ENCODE assay signal across 8 cellular contexts in the genomic region with DNA sequence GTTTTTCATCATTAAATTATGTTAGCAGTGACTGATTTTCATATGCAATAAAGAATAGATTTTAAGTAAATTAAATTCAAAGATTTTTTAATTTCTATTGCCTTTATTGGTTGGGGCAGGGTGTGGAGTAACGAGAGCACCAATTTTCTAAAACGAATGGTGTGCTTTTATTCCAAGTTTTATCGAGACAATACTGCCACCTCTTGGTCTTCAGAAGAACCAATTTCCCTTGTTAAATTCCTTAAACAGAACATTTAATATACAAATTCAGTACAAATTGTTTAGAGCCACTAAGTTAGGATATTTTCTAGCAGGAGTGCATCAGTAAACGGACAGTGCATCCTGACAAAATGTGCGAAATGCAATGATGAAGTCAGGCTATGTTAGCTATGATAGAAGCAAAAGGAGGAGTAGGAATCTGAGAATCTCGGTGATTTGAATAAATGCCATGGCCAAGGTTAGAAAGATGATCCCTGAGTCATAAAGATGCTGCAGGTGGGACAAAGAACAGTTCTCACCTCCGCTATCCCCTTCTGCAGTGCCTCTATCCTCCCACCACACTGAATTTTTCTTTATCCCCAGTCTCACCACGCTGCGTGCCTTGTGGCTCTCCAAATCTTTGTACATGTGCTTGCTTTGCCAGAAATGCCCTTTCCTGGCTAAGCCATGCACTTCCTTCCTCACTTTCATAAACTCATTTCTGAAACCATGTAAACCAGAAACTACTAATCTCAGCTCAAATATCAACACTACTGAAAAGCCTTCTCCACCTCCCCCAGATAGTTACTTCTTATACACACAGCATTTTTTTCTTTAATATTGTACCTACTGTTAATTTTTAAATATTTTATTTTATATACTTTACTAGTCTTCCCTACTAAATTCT. TPM values are rescaled to one million over a fixed set of nuclear protein-coding genes. Genes with fewer than 3 reads are reported as not detected.
DNase-seq lines count a peak whose midpoint lies in the region; ATAC-seq and TF ChIP-seq lines count a peak whose summit lies in the region.

No MANE protein-coding gene starts in this region.

- WGBS in right lobe of liver (ENCODE audit: insufficient coverage, low coverage, low lambda C conversion rate, missing lambda C conversion rate) = 39% methylated on average over 8 of the region's 9 CpGs

- ATAC-seq in right lobe of liver = peak; percentile 55 to 72 (median 64)
- no peak for ATAC-seq in activated T-cell treated with anti-CD3 and anti-CD28 coated beads, Interleukin-2, amount 50 U/mL, for 72 hours (replicated peaks in 1 of 2)
- no peak for ATAC-seq in HG02973 (IDR thresholded peaks at IDR 0.05; ENCODE audit: unreplicated experiment)

- H3K36me3 Mint-ChIP-seq in MCF 10A (ENCODE audit: insufficient read depth, unreplicated experiment) = peaks cover 92% of the 10 kb centered on the region
- H3K36me3 Mint-ChIP-seq in activated T-cell treated with anti-CD3 and anti-CD28 coated beads, Interleukin-2, amount 50 U/mL, for 72 hours (ENCODE audit: insufficient read depth in 2 of 2) = no peaks in the 10 kb centered on the region

- H3K4me1 ChIP-seq in right lobe of liver = peaks cover 0 to 6% (median 0%) of the 10 kb centered on the region in 4 donors

- no peaks in the 10 kb centered on the region for H3K27me3 Mint-ChIP-seq in MCF 10A (ENCODE audit: insufficient read depth, unreplicated experiment)
- no peaks in the 10 kb centered on the region for H3K27me3 Mint-ChIP-seq in activated T-cell treated with anti-CD3 and anti-CD28 coated beads, Interleukin-2, amount 50 U/mL, for 72 hours (ENCODE audit: low read depth)

- peak overlapping the region; percentile 43 for H3K27ac Mint-ChIP-seq in MCF 10A (ENCODE audit: low read depth, unreplicated experiment)
- no peak overlapping the region for H3K27ac Mint-ChIP-seq in activated T-cell treated with anti-CD3 and anti-CD28 coated beads, Interleukin-2, amount 50 U/mL, for 72 hours

- no peaks in the 10 kb centered on the region for H3K27me3 ChIP-seq in right lobe of liver

- H3K9me3 Mint-ChIP-seq in MCF 10A (ENCODE audit: unreplicated experiment) = no peaks in the 10 kb centered on the region
- H3K9me3 Mint-ChIP-seq in activated T-cell treated with anti-CD3 and anti-CD28 coated beads, Interleukin-2, amount 50 U/mL, for 72 hours = no peaks in the 10 kb centered on the region

- BruUV-seq in MCF 10A (replicated peaks; lab: Mats Ljungman, UMichigan) = no TSS peak

- H3K9me3 ChIP-seq in right lobe of liver = no peaks in the 10 kb centered on the region

- no peaks in the 10 kb centered on the region for H3K4me1 Mint-ChIP-seq in MCF 10A (ENCODE audit: insufficient read depth, unreplicated experiment)
- no peaks in the 10 kb centered on the region for H3K4me1 Mint-ChIP-seq in activated T-cell treated with anti-CD3 and anti-CD28 coated beads, Interleukin-2, amount 50 U/mL, for 72 hours (ENCODE audit: low read depth)

- intact Hi-C loops in MCF 10A (cut with micrococcal nuclease) = loop anchor here (1.0 to 5.0 kb wide), 3 partner anchors 218 to 321 kb away; a partner anchor contains a TSS
- intact Hi-C loops in right lobe of liver (cut with DNase I) = no loop called here

- no peak overlapping the region for H3K4me3 Mint-ChIP-seq in MCF 10A (ENCODE audit: unreplicated experiment)
- H3K4me3 Mint-ChIP-seq in activated T-cell treated with anti-CD3 and anti-CD28 coated beads, Interleukin-2, amount 50 U/mL, for 72 hours = no peak overlapping the region

- no peak overlapping the region for H3K4me3 ChIP-seq in right lobe of liver

- TF ChIP-seq CTCF in MCF 10A (IDR thresholded peaks at IDR 0.05; ENCODE audit: unreplicated experiment) (peak; percentile 58), right lobe of liver (IDR thresholded peaks at IDR 0.05) (peak; percentile 45 to 57 (median 54))

- TF ChIP-seq POLR2A in right lobe of liver (IDR thresholded peaks at IDR 0.05) = no peak

- POLR2A ChIA-PET in MCF 10A (lab: Yijun Ruan, JAX) = interaction anchor here (0.8 to 1.4 kb wide), 5 partner anchors 12 to 264 kb away, joined by 3 to 5 read pairs (median 5); a partner anchor contains a TSS

- CTCF ChIA-PET in MCF 10A (lab: Yijun Ruan, JAX) = interaction anchor here (0.6 to 5.4 kb wide), 20 partner anchors 9 to 447 kb away, joined by 3 to 62 read pairs (median 4); a partner anchor contains a TSS

- DNase-seq in SHP77 treated with DMSO at 0.1 percent for 48 hours (lab: John Stamatoyannopoulos, UW) (peak; percentile 30), SHP77 (lab: John Stamatoyannopoulos, UW) (no peak), NCI-H2029 (lab: John Stamatoyannopoulos, UW) (peak; percentile 20), MCF 10A (ENCODE audit: unreplicated experiment) (peak; percentile 46), right lobe of liver (no peak)
- DNase-seq in stimulated activated CD8-positive, alpha-beta memory T cell treated with anti-CD3 and anti-CD28 coated beads, Interleukin-4, amount 100 ng/mL, for 48 hours = no peak
- no peak for DNase-seq in activated T-cell treated with anti-CD3 and anti-CD28 coated beads, Interleukin-2, amount 50 U/mL, for 72 hours

- H3K27ac ChIP-seq in right lobe of liver = no peak overlapping the region

- peaks cover 0 to 61% (median 30%) of the 10 kb centered on the region in 4 donors for H3K36me3 ChIP-seq in right lobe of liver

RNA-seq across cellular contexts. Expression of a gene that starts 31.9 kb away (rescaled TPM):
- total RNA-seq in MCF 10A (2022) (1.1 and 1.8 TPM in 2 replicates), right lobe of liver (1 to 10 TPM; 1.2 to 3.5 (median 2.2) TPM)
- total RNA-seq in activated T-cell treated with anti-CD3 and anti-CD28 coated beads, Interleukin-2, amount 50 U/mL, for 72 hours = 1 to 10 TPM; 2.4 to 3.8 TPM

Comparison
In these comparisons a context has a peak if more than half of its experiments do, and no peak if none do; other contexts are left out.
1. DNase-seq: peak in SHP77 treated with DMSO at 0.1 percent for 48 hours (single experiment), NCI-H2029 (single experiment) and MCF 10A (single experiment); none in SHP77 (0 of 2), right lobe of liver (0 of 3), stimulated activated CD8-positive, alpha-beta memory T cell treated with anti-CD3 and anti-CD28 coated beads, Interleukin-4, amount 100 ng/mL, for 48 hours (single experiment) and activated T-cell treated with anti-CD3 and anti-CD28 coated beads, Interleukin-2, amount 50 U/mL, for 72 hours (0 of 2).
2. ATAC-seq: peak in right lobe of liver (4 of 4); none in activated T-cell treated with anti-CD3 and anti-CD28 coated beads, Interleukin-2, amount 50 U/mL, for 72 hours (0 of 2) and HG02973 (single experiment).